17 cellular contexts compared by ENCODE assay signal in genomic region chr4:85937507-85937906, GRCh38.
DNase-seq lines count a peak whose midpoint lies in the region; ATAC-seq, FAIRE-seq and TF ChIP-seq lines count a peak whose summit lies in the region.
"Had no signal": no experiment of that assay in that cellular context is flagged by ENCODE, and none has a peak within 500 bp of the region (broad histone marks: within the 10 kb centered on the region; RNA-seq: fewer than 3 reads in every experiment).

No MANE protein-coding gene starts in this region.

- H3K36me3 ChIP-seq in body of pancreas (replicated peaks in 1 of 2; ENCODE audit: insufficient read depth in 1 of 2, low read depth in 2 of 2) (no peaks in the 10 kb centered on the region), testis (ENCODE audit: low read depth, missing control alignments) (no peaks in the 10 kb centered on the region)
- H3K36me3 ChIP-seq: BE2C had no signal

- CTCF ChIA-PET in A549 (lab: Yijun Ruan, JAX), result interaction anchor here (3.3 kb wide), 1 partner anchor 140 kb away, joined by 11 read pairs; no protein-coding TSS in a partner anchor

- TF ChIP-seq POLR2A in A549 (IDR thresholded peaks at IDR 0.05; ENCODE audit: low read length) (no peak), body of pancreas (IDR thresholded peaks at IDR 0.05) (no peak), testis (IDR thresholded peaks at IDR 0.05) (no peak)

- H3K4me2 ChIP-seq in A549, result peak overlapping the region; percentile 67

- H3K27ac Mint-ChIP-seq in osteocyte (ENCODE audit: unreplicated experiment), result peak overlapping the region; percentile 52
- H3K27ac Mint-ChIP-seq in activated T-helper 17 cell treated with anti-CD3 and anti-CD28 coated beads, Interleukin-2, amount 50 U/mL, for 72 hours, result no peak overlapping the region
- H3K27ac Mint-ChIP-seq: CD4-positive, CD25-positive, alpha-beta regulatory T cell had no signal

- H3K36me3 Mint-ChIP-seq in osteocyte (ENCODE audit: unreplicated experiment), result peaks cover 4% of the 10 kb centered on the region
- H3K36me3 Mint-ChIP-seq in activated T-helper 17 cell treated with anti-CD3 and anti-CD28 coated beads, Interleukin-2, amount 50 U/mL, for 72 hours (ENCODE audit: low read depth), result no peaks in the 10 kb centered on the region
- H3K36me3 Mint-ChIP-seq: CD4-positive, CD25-positive, alpha-beta regulatory T cell had no signal

- POLR2A ChIA-PET in A549 (lab: Yijun Ruan, JAX), result no interaction called here

- H3K4me3 Mint-ChIP-seq in osteocyte (ENCODE audit: unreplicated experiment), result no peak overlapping the region
- no peak overlapping the region for H3K4me3 Mint-ChIP-seq in activated T-helper 17 cell treated with anti-CD3 and anti-CD28 coated beads, Interleukin-2, amount 50 U/mL, for 72 hours
- H3K4me3 Mint-ChIP-seq: CD4-positive, CD25-positive, alpha-beta regulatory T cell had no signal

- TF ChIP-seq RAD21 in A549 (conservative IDR thresholded peaks at IDR 0.05 in 1 of 2, IDR thresholded peaks at IDR 0.05 in 1 of 2), result no peak

- H3K4me3 ChIP-seq in A549 (no peak overlapping the region), body of pancreas (no peak overlapping the region), testis (no peak overlapping the region)

- WGBS in A549 (ENCODE audit: missing lambda C conversion rate), result 40% methylated on average over 2 of the region's 2 CpGs
- 19% methylated on average over 2 of the region's 2 CpGs for WGBS in body of pancreas, 2 donors
- WGBS in testis, 2 donors, result 70 to 86% methylated on average over 2 of the region's 2 CpGs

- no peaks in the 10 kb centered on the region for H3K27me3 Mint-ChIP-seq in osteocyte (ENCODE audit: unreplicated experiment)
- H3K27me3 Mint-ChIP-seq in activated T-helper 17 cell treated with anti-CD3 and anti-CD28 coated beads, Interleukin-2, amount 50 U/mL, for 72 hours, result peaks cover 12% of the 10 kb centered on the region
- H3K27me3 Mint-ChIP-seq: CD4-positive, CD25-positive, alpha-beta regulatory T cell had no signal

- H3K9me3 Mint-ChIP-seq in osteocyte (ENCODE audit: unreplicated experiment), result no peaks in the 10 kb centered on the region
- peaks cover 3% of the 10 kb centered on the region for H3K9me3 Mint-ChIP-seq in activated T-helper 17 cell treated with anti-CD3 and anti-CD28 coated beads, Interleukin-2, amount 50 U/mL, for 72 hours

- TF ChIP-seq CTCF in A549 (IDR thresholded peaks at IDR 0.05), result no peak
- TF ChIP-seq CTCF in body of pancreas (IDR thresholded peaks at IDR 0.05), result no peak
- no peak for TF ChIP-seq CTCF in osteocyte (IDR thresholded peaks at IDR 0.05)
- TF ChIP-seq CTCF in testis (IDR thresholded peaks at IDR 0.05), result no peak

- H3K27me3 ChIP-seq in body of pancreas, result no peaks in the 10 kb centered on the region
- no peaks in the 10 kb centered on the region for H3K27me3 ChIP-seq in testis
- H3K27me3 ChIP-seq: BE2C had no signal

- H3K27ac ChIP-seq in A549 (peak overlapping the region in 1 of 2 experiments; percentile 63; a peak in 3 of 6 replicates), body of pancreas (peak overlapping the region; percentile 30 to 79 (median 45)), testis (no peak overlapping the region)

- no peak for FAIRE-seq in A549 (lab: Jason Lieb, UNC)

- DNase-seq in A549 (ENCODE audit: low read depth in 1 of 2, low spot score in 1 of 2), result no peak
- no peak for DNase-seq in body of pancreas
- no peak for DNase-seq in left lobe of liver (ENCODE audit: low spot score)
- DNase-seq in osteocyte (ENCODE audit: extremely low spot score, unreplicated experiment), result no peak
- DNase-seq in testis, result no peak
- DNase-seq in amygdala (lab: John Stamatoyannopoulos, UW), result no peak
- DNase-seq: BE2C; CD4-positive, CD25-positive, alpha-beta regulatory T cell; COR-L47; GF-D8; KBM-7; NCI-H1417 treated with DMSO at 0.1 percent for 48 hours; NCI-H187 treated with DMSO at 0.1 percent for 48 hours; NCI-H2227 treated with DMSO at 0.1 percent for 48 hours; NCI-H524 had no signal

- no peaks in the 10 kb centered on the region for H3K9me3 ChIP-seq in A549
- no peaks in the 10 kb centered on the region for H3K9me3 ChIP-seq in body of pancreas
- no peaks in the 10 kb centered on the region for H3K9me3 ChIP-seq in testis
- H3K9me3 ChIP-seq: BE2C had no signal

- H3K4me1 Mint-ChIP-seq in osteocyte (ENCODE audit: unreplicated experiment), result peaks cover 30% of the 10 kb centered on the region
- H3K4me1 Mint-ChIP-seq in activated T-helper 17 cell treated with anti-CD3 and anti-CD28 coated beads, Interleukin-2, amount 50 U/mL, for 72 hours, result no peaks in the 10 kb centered on the region
- H3K4me1 Mint-ChIP-seq: CD4-positive, CD25-positive, alpha-beta regulatory T cell had no signal

- ATAC-seq in A549, result no peak
- peak; percentile 58 for ATAC-seq in body of pancreas
- peak; percentile 49 for ATAC-seq in left lobe of liver
- ATAC-seq in GM19463 (IDR thresholded peaks at IDR 0.05; ENCODE audit: unreplicated experiment), result no peak
- no peak for ATAC-seq in activated T-helper 17 cell treated with anti-CD3 and anti-CD28 coated beads, Interleukin-2, amount 50 U/mL, for 72 hours (replicated peaks)

- H3K4me1 ChIP-seq in A549 (peaks cover 17% of the 10 kb centered on the region), body of pancreas (peaks cover 49% of the 10 kb centered on the region), testis (no peaks in the 10 kb centered on the region)
- H3K4me1 ChIP-seq: BE2C had no signal

- TF ChIP-seq EP300 in A549 (IDR thresholded peaks at IDR 0.05), result no peak

- intact Hi-C loops in body of pancreas (cut with DNase I), result no loop called here
- intact Hi-C loops in testis (cut with DNase I; ENCODE audit: low total_unique reads), result no loop called here

TF ChIP-seq in A549, 52 proteins besides CTCF, POLR2A, EP300 and RAD21:
- no peak for TF ChIP-seq EHF (CRISPR knock-in tag; IDR thresholded peaks at IDR 0.05)
- no peak for TF ChIP-seq ZFP36 (IDR thresholded peaks at IDR 0.05; ENCODE audit: borderline replicate concordance, partially characterized antibody)
- no peak for TF ChIP-seq RNF2 (IDR thresholded peaks at IDR 0.05; ENCODE audit: borderline replicate concordance, low read depth)
- no peak for TF ChIP-seq NR3C1 (IDR thresholded peaks at IDR 0.05)
- no peak for TF ChIP-seq REST (IDR thresholded peaks at IDR 0.05)
- TF ChIP-seq PHF8 (IDR thresholded peaks at IDR 0.05; ENCODE audit: borderline replicate concordance, low read depth), result no peak
- TF ChIP-seq ESRRA (IDR thresholded peaks at IDR 0.05; ENCODE audit: borderline replicate concordance, low read length), result no peak
- TF ChIP-seq E2F6 (IDR thresholded peaks at IDR 0.05; ENCODE audit: borderline replicate concordance, low read depth), result no peak
- no peak for TF ChIP-seq ELK1 (IDR thresholded peaks at IDR 0.05; ENCODE audit: low read depth, low read length)
- no peak for TF ChIP-seq CHD2 (IDR thresholded peaks at IDR 0.05; ENCODE audit: low read length, partially characterized antibody)
- TF ChIP-seq FOSB (CRISPR knock-in tag; IDR thresholded peaks at IDR 0.05), result no peak
- no peak for TF ChIP-seq RCOR1 (IDR thresholded peaks at IDR 0.05; ENCODE audit: low read depth, low read length)

Comparison
In these comparisons a context has a peak if more than half of its experiments do, and no peak if none do; other contexts are left out.
1. ATAC-seq: peak in body of pancreas (single experiment) and left lobe of liver (single experiment); none in A549 (0 of 2), GM19463 (single experiment) and activated T-helper 17 cell treated with anti-CD3 and anti-CD28 coated beads, Interleukin-2, amount 50 U/mL, for 72 hours (single experiment).
2. H3K27ac ChIP-seq: peak in body of pancreas (4 of 4); none in testis (0 of 2).